ENCODE assay signal across 17 cellular contexts in the genomic region with DNA sequence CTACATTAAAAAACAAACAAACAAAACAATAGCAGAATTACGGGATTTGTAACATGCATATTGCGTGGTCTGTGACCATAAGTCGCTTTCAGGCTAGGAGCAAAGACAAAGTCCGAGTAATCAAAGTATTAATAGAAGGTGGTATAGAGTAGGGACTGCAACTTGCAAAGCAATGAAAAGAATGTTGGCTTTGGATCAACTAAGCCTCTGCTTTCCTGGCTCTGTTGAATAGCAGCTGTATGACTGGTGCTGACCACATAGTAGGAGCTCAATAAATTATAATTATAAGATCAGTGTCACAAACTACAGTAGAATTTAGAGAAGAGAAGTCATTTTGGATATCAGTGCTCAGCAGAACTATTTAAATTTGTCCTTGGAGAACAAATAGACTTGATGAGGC.
DNase-seq lines count a peak whose midpoint lies in the region; ATAC-seq, FAIRE-seq and TF ChIP-seq lines count a peak whose summit lies in the region.
"Had no signal": no experiment of that assay in that cellular context is flagged by ENCODE, and none has a peak within 500 bp of the region (broad histone marks: within the 10 kb centered on the region; RNA-seq: fewer than 3 reads in every experiment).

No MANE protein-coding gene starts in this region.

- POLR2A ChIA-PET in A673 (lab: Charles Lee; ENCODE audit: low non-redundant PET) = no interaction called here

- WGBS in tibial nerve, 2 donors = 74 to 86% methylated on average over 4 of the region's 4 CpGs

- H3K27me3 ChIP-seq in A673 (replicated peaks; ENCODE audit: insufficient read depth, low read depth, low read length, poor library complexity) (no peaks in the 10 kb centered on the region), adipocyte (replicated peaks; ENCODE audit: control insufficient read depth, insufficient read depth, low read length) (no peaks in the 10 kb centered on the region), tibial nerve (no peaks in the 10 kb centered on the region)
- H3K27me3 ChIP-seq: neutrophil had no signal

- DNase-seq in A673 (ENCODE audit: low spot score) (peak; percentile 50), H54 (ENCODE audit: insufficient read length, low spot score) (no peak), adipocyte (ENCODE audit: low read depth) (peak; percentile 41), left cardiac atrium (no peak), tibial nerve (ENCODE audit: low spot score in 2 of 2) (no peak), NCI-H2196 treated with DMSO at 0.1 percent for 48 hours (lab: John Stamatoyannopoulos, UW; ENCODE audit: unreplicated experiment) (no peak), GM10266 (ENCODE audit: extremely low spot score) (no peak)
- no peak for DNase-seq in activated naive CD4-positive, alpha-beta T cell treated with Interleukin-2 at 50 U/mL for 16 hours
- DNase-seq: activated CD8-positive, alpha-beta memory T cell treated with anti-CD3 and anti-CD28 coated beads, Interleukin-2, amount 10 ng/mL, durations not matched to agents 7 days and 5 days; activated naive CD4-positive, alpha-beta T cell treated with anti-CD3 and anti-CD28 coated beads, Interleukin-2, amount 50 U/mL, for 16 hours; cerebellar nuclear complex; DMS153; mesendoderm; NCI-H1048; NCI-H446 had no signal

- H3K9ac ChIP-seq in adipocyte (ENCODE audit: low read length) = no peak overlapping the region

- ATAC-seq in left cardiac atrium = peak; percentile 40 to 70
- ATAC-seq: activated CD8-positive, alpha-beta memory T cell treated with anti-CD3 and anti-CD28 coated beads, Interleukin-2, amount 10 ng/mL, durations not matched to agents 7 days and 5 days; WTC11 had no signal

- BruUV-seq in A673 (replicated peaks; lab: Mats Ljungman, UMichigan) = no TSS peak

- H3K9me3 ChIP-seq in A673 (ENCODE audit: low read depth, low read length, poor library complexity, severe bottlenecking) (no peaks in the 10 kb centered on the region), adipocyte (ENCODE audit: control insufficient read depth, low read length) (no peaks in the 10 kb centered on the region), tibial nerve (no peaks in the 10 kb centered on the region)
- H3K9me3 ChIP-seq: neutrophil had no signal

- CTCF ChIA-PET in A673 (lab: Charles Lee) = no interaction called here

- TF ChIP-seq EP300 in tibial nerve (IDR thresholded peaks at IDR 0.05) = no peak

- H3K27ac ChIP-seq in A673 (ENCODE audit: low read depth, low read length, poor library complexity, severe bottlenecking) (peak overlapping the region; percentile 18), tibial nerve (no peak overlapping the region)
- H3K27ac ChIP-seq: neutrophil had no signal

- H3K36me3 ChIP-seq in A673 (ENCODE audit: insufficient read depth, low read length, poor library complexity, severe bottlenecking) = no peaks in the 10 kb centered on the region
- no peaks in the 10 kb centered on the region for H3K36me3 ChIP-seq in adipocyte (ENCODE audit: control insufficient read depth, insufficient read depth, low read length, severe bottlenecking)
- no peaks in the 10 kb centered on the region for H3K36me3 ChIP-seq in tibial nerve
- H3K36me3 ChIP-seq: neutrophil had no signal

- peak; percentile 93 for FAIRE-seq in H54 (lab: Jason Lieb, UNC)

- no peak for TF ChIP-seq CTCF in A673 (conservative IDR thresholded peaks at IDR 0.05; ENCODE audit: low read depth, low read length)
- no peak for TF ChIP-seq CTCF in tibial nerve (IDR thresholded peaks at IDR 0.05)
- no peak for TF ChIP-seq CTCF in GM10266 (IDR thresholded peaks at IDR 0.05; ENCODE audit: control insufficient read depth, insufficient read depth, low read depth, missing control alignments)

- intact Hi-C loops in A673 (cut with micrococcal nuclease; ENCODE audit: unreplicated experiment) = no loop called here
- intact Hi-C loops in left cardiac atrium (cut with DNase I) = no loop called here

- H3K4me3 ChIP-seq in A673 (ENCODE audit: low read depth, low read length, poor library complexity, severe bottlenecking) (no peak overlapping the region), adipocyte (ENCODE audit: low read length) (no peak overlapping the region), tibial nerve (no peak overlapping the region)

- TF ChIP-seq POLR2A in H54 (IDR thresholded peaks at IDR 0.05; ENCODE audit: low read depth, low read length) (no peak), tibial nerve (IDR thresholded peaks at IDR 0.05) (no peak)

- H3K4me1 ChIP-seq in A673 (ENCODE audit: insufficient read depth, low read length, poor library complexity, severe bottlenecking) = peaks cover 12% of the 10 kb centered on the region
- peaks cover 48% of the 10 kb centered on the region for H3K4me1 ChIP-seq in adipocyte (ENCODE audit: control insufficient read depth, insufficient read depth, low read length)
- H3K4me1 ChIP-seq in tibial nerve = no peaks in the 10 kb centered on the region

Comparison
In these comparisons a context has a peak if more than half of its experiments do, and no peak if none do; other contexts are left out.
1. DNase-seq: peak in A673 (single experiment) and adipocyte (single experiment); none in H54 (single experiment), left cardiac atrium (single experiment), tibial nerve (0 of 2), NCI-H2196 treated with DMSO at 0.1 percent for 48 hours (single experiment), activated naive CD4-positive, alpha-beta T cell treated with Interleukin-2 at 50 U/mL for 16 hours (single experiment) and GM10266 (single experiment).